In genomic region chr3:71846189-71846588, GRCh38 we compare ENCODE assay signal across 18 cellular contexts.
DNase-seq lines count a peak whose midpoint lies in the region; ATAC-seq and TF ChIP-seq lines count a peak whose summit lies in the region.
"Had no signal": no experiment of that assay in that cellular context is flagged by ENCODE, and none has a peak within 500 bp of the region (broad histone marks: within the 10 kb centered on the region; RNA-seq: fewer than 3 reads in every experiment).

No MANE protein-coding gene starts in this region.

- no peak overlapping the region for H3K27ac Mint-ChIP-seq in CD8-positive, alpha-beta T cell
- H3K27ac Mint-ChIP-seq: IgD-negative memory B cell had no signal

- no peak overlapping the region for H3K4me3 ChIP-seq in CD8-positive, alpha-beta T cell (ENCODE audit: low read depth, low read length)
- no peak overlapping the region for H3K4me3 ChIP-seq in dorsolateral prefrontal cortex
- H3K4me3 ChIP-seq: BLaER1 treated with 17β-estradiol and CSF1 and Interleukin-3, amounts not matched to agents 10 nM and 100 nM; HAP-1; Peyer's patch had no signal

- no peak overlapping the region for H3K4me3 Mint-ChIP-seq in CD8-positive, alpha-beta T cell
- H3K4me3 Mint-ChIP-seq: IgD-negative memory B cell had no signal

- DNase-seq in NCI-H748 (lab: John Stamatoyannopoulos, UW; ENCODE audit: unreplicated experiment) = peak; percentile 27
- DNase-seq in NCI-H748 treated with DMSO at 0.1 percent for 48 hours (lab: John Stamatoyannopoulos, UW) = no peak
- peak; percentile 60 for DNase-seq in amniotic epithelial cell (ENCODE audit: low read depth)
- peak; percentile 6 to 36 for DNase-seq in foreskin keratinocyte
- DNase-seq in stromal cell of bone marrow (ENCODE audit: low read depth) = peak; percentile 2
- no peak for DNase-seq in DMS153 (lab: John Stamatoyannopoulos, UW)
- DNase-seq in CD8-positive, alpha-beta T cell = no peak
- no peak for DNase-seq in dorsolateral prefrontal cortex
- DNase-seq: 8988T, DMS79, NCI-H1092, NCI-H345, NCI-H774, Peyer's patch, SHP77 treated with DMSO at 0.1 percent for 48 hours had no signal

- H3K36me3 Mint-ChIP-seq in CD8-positive, alpha-beta T cell = no peaks in the 10 kb centered on the region
- H3K36me3 Mint-ChIP-seq: IgD-negative memory B cell had no signal

- TF ChIP-seq CTCF in foreskin keratinocyte (conservative IDR thresholded peaks at IDR 0.05) (no peak), dorsolateral prefrontal cortex (IDR thresholded peaks at IDR 0.05 in 54 of 56, conservative IDR thresholded peaks at IDR 0.05 in 2 of 56; ENCODE audit: low read depth in 1 of 56, partially characterized antibody in 56 of 56) (no peak)
- no peak for TF ChIP-seq CTCF in CD8-positive, alpha-beta T cell (IDR thresholded peaks at IDR 0.05)

- no peaks in the 10 kb centered on the region for H3K9me3 Mint-ChIP-seq in CD8-positive, alpha-beta T cell

- no peaks in the 10 kb centered on the region for H3K27me3 ChIP-seq in foreskin keratinocyte
- no peaks in the 10 kb centered on the region for H3K27me3 ChIP-seq in CD8-positive, alpha-beta T cell (ENCODE audit: insufficient read depth, low read length)
- H3K27me3 ChIP-seq in dorsolateral prefrontal cortex = peaks cover 0 to 8% (median 0%) of the 10 kb centered on the region in 45 donors
- H3K27me3 ChIP-seq: BLaER1 treated with 17β-estradiol and CSF1 and Interleukin-3, amounts not matched to agents 10 nM and 100 nM; Peyer's patch had no signal

- no peaks in the 10 kb centered on the region for H3K9me3 ChIP-seq in CD8-positive, alpha-beta T cell (ENCODE audit: low read length)
- H3K9me3 ChIP-seq: Peyer's patch had no signal

- ATAC-seq in foreskin keratinocyte = no peak
- no peak for ATAC-seq in CD8-positive, alpha-beta T cell

- H3K4me1 ChIP-seq in foreskin keratinocyte = no peaks in the 10 kb centered on the region
- no peaks in the 10 kb centered on the region for H3K4me1 ChIP-seq in CD8-positive, alpha-beta T cell (ENCODE audit: insufficient read depth, low read length)
- H3K4me1 ChIP-seq: HAP-1, Peyer's patch had no signal

- POLR2A ChIA-PET in CD8-positive, alpha-beta T cell (lab: Charles Lee) = no interaction called here

- peaks cover 15% of the 10 kb centered on the region for H3K27me3 Mint-ChIP-seq in CD8-positive, alpha-beta T cell (ENCODE audit: low read depth)

- intact Hi-C loops in CD8-positive, alpha-beta T cell (cut with DNase I, micrococcal nuclease) = no loop called here
- intact Hi-C loops in dorsolateral prefrontal cortex (cut with DNase I) = no loop called here

- no peaks in the 10 kb centered on the region for H3K4me1 Mint-ChIP-seq in CD8-positive, alpha-beta T cell (ENCODE audit: low read depth)
- H3K4me1 Mint-ChIP-seq: IgD-negative memory B cell had no signal

- H3K36me3 ChIP-seq in CD8-positive, alpha-beta T cell (ENCODE audit: insufficient read depth, low read length) = no peaks in the 10 kb centered on the region
- H3K36me3 ChIP-seq: BLaER1 treated with 17β-estradiol and CSF1 and Interleukin-3, amounts not matched to agents 10 nM and 100 nM; HAP-1; Peyer's patch had no signal

- CTCF ChIA-PET in CD8-positive, alpha-beta T cell (lab: Charles Lee) = interaction anchor here (1.0 to 2.1 kb wide), 2 partner anchors 13 to 137 kb away, joined by 3 to 5 read pairs; no protein-coding TSS in a partner anchor

- no peak overlapping the region for H3K27ac ChIP-seq in foreskin keratinocyte
- no peak overlapping the region for H3K27ac ChIP-seq in CD8-positive, alpha-beta T cell (ENCODE audit: low read depth, low read length)
- H3K27ac ChIP-seq in dorsolateral prefrontal cortex = no peak overlapping the region
- H3K27ac ChIP-seq: BLaER1 treated with 17β-estradiol and CSF1 and Interleukin-3, amounts not matched to agents 10 nM and 100 nM; Peyer's patch had no signal

Comparison
In these comparisons a context has a peak if more than half of its experiments do, and no peak if none do; other contexts are left out.
1. DNase-seq: peak in NCI-H748 (single experiment), amniotic epithelial cell (single experiment), foreskin keratinocyte (2 of 2) and stromal cell of bone marrow (single experiment); none in NCI-H748 treated with DMSO at 0.1 percent for 48 hours (single experiment), DMS153 (single experiment), CD8-positive, alpha-beta T cell (0 of 7) and dorsolateral prefrontal cortex (0 of 10).